In the genomic region with DNA sequence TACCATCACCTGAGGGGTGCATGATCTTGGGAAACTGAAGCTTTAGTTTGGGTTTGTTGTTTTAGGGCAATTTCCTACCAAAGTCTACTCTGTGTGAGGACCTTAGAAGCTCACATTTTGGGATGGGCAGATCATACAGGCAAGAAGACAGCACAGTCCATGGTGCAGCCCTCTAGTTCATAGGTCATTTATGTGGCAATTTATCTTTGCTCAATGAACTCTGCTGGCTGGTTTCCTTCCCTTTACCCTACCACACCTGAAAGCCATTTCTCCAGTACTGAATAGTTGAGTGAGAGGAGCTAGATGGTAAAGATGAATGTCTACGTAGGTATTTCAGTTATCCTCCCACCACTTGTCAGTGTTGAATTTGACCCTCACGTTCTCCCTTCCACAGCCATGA, we compare ENCODE assay signal across 28 cellular contexts.
"Had no signal": no experiment of that assay in that cellular context is flagged by ENCODE, and none has a peak within 500 bp of the region (broad histone marks: within the 10 kb centered on the region; RNA-seq: fewer than 3 reads in every experiment).

No MANE protein-coding gene starts in this region.

- H3K4me2 ChIP-seq: smooth muscle cell had no signal

- H3K4me1 ChIP-seq: heart right ventricle, lower lobe of right lung, prostate gland, tibial nerve, upper lobe of left lung, vagina had no signal

- H3K4me3 ChIP-seq: heart right ventricle, lower lobe of right lung, ovary, prostate gland, sigmoid colon, smooth muscle cell, tibial nerve, upper lobe of left lung, vagina had no signal

- H3K27ac ChIP-seq: heart right ventricle, lower lobe of right lung, ovary, prostate gland, sigmoid colon, tibial nerve, upper lobe of left lung, vagina had no signal

- H3K36me3 ChIP-seq: heart right ventricle, lower lobe of right lung, ovary, prostate gland, sigmoid colon, tibial nerve, upper lobe of left lung, vagina had no signal

- DNase-seq: heart right ventricle; hippocampal formation; immature natural killer cell; kidney; left ventricle myocardium superior; lower lobe of right lung; mammary epithelial cell; mesenchymal stem cell; naive thymus-derived CD4-positive, alpha-beta T cell; nucleus accumbens; ovary; retina; right cardiac atrium; sigmoid colon; stimulated activated CD4-positive, alpha-beta T cell treated with anti-CD3 and anti-CD28 coated beads, Interleukin-1b, Interleukin-23, amount 100 ng/mL, for 48 hours; stimulated activated CD4-positive, alpha-beta T cell treated with anti-CD3 and anti-CD28 coated beads, Interleukin-2, amount 100 ng/mL, for 48 hours; stimulated activated CD4-positive, alpha-beta T cell treated with anti-CD3 and anti-CD28 coated beads, Interleukin-4, amount 100 ng/mL, for 4 hours; stimulated activated CD8-positive, alpha-beta memory T cell treated with anti-CD3 and anti-CD28 coated beads, Interleukin-4, amount 100 ng/mL, for 48 hours; stimulated activated naive CD4-positive, alpha-beta T cell treated with Interleukin-2 at 50 U/mL for 16 hours; stimulated activated naive CD8-positive, alpha-beta T cell treated with anti-CD3 and anti-CD28 coated beads, Interleukin-15, amount 100 ng/mL, for 72 hours; substantia nigra; upper lobe of left lung had no signal

- ATAC-seq: heart right ventricle; left ventricle myocardium superior; lower lobe of right lung; naive thymus-derived CD4-positive, alpha-beta T cell; right cardiac atrium; stimulated activated memory B cell treated with anti-CD40 and anti-IgM and Interleukin-4, amounts not matched to agents 10 μg/mL and 1 μg/mL and 100 μg/mL, for 72 hours; stimulated activated naive CD8-positive, alpha-beta T cell treated with anti-CD3 and anti-CD28 coated beads, Interleukin-15, amount 100 ng/mL, for 72 hours had no signal

- H3K27me3 ChIP-seq: heart right ventricle, ovary, sigmoid colon, tibial nerve, upper lobe of left lung, vagina had no signal

- FAIRE-seq: islet of Langerhans, kidney had no signal

- H3K9me3 ChIP-seq: heart right ventricle, lower lobe of right lung, ovary, prostate gland, sigmoid colon, tibial nerve, upper lobe of left lung, vagina had no signal
